8 cellular contexts compared by ENCODE assay signal in genomic region chr9:121651295-121652036, GRCh38. TPM values are rescaled to one million over a fixed set of nuclear protein-coding genes. Genes with fewer than 3 reads are reported as not detected.
DNase-seq lines count a peak whose midpoint lies in the region; ATAC-seq, FAIRE-seq and TF ChIP-seq lines count a peak whose summit lies in the region.

Gene DAB2IP, plus strand, starts transcription at chr9:121651634. Its CDS starts 142 bp downstream, at chr9:121651776.

- H3K9me3 ChIP-seq in SK-N-MC (ENCODE audit: low read depth, low read length): no peaks in the 10 kb centered on the region
- no peaks in the 10 kb centered on the region for H3K9me3 ChIP-seq in mucosa of stomach (ENCODE audit: control insufficient read depth, low read length)
- no peaks in the 10 kb centered on the region for H3K9me3 ChIP-seq in upper lobe of left lung

- H3K27ac ChIP-seq in SK-N-MC (peak within 1 kb of the TSS; percentile 67), upper lobe of left lung (peak within 1 kb of the TSS; percentile 56 to 75 (median 69))

- peaks cover 14% of the 10 kb centered on the region for H3K4me1 Mint-ChIP-seq in activated naive CD4-positive, alpha-beta T cell treated with anti-CD3 and anti-CD28 coated beads, Interleukin-2, amount 50 U/mL, for 24 hours

- TF ChIP-seq CTCF in upper lobe of left lung (IDR thresholded peaks at IDR 0.05): no peak

- no peaks in the 10 kb centered on the region for H3K36me3 Mint-ChIP-seq in activated naive CD4-positive, alpha-beta T cell treated with anti-CD3 and anti-CD28 coated beads, Interleukin-2, amount 50 U/mL, for 24 hours

- peaks cover 4% of the 10 kb centered on the region; the same call in 1 of the 2 replicates for H3K36me3 ChIP-seq in SK-N-MC (ENCODE audit: insufficient read depth, low read length)
- H3K36me3 ChIP-seq in mucosa of stomach (ENCODE audit: control insufficient read depth, insufficient read depth, low read length): no peaks in the 10 kb centered on the region
- H3K36me3 ChIP-seq in upper lobe of left lung: no peaks in the 10 kb centered on the region

- peak within 1 kb of the TSS; percentile 56 for H3K4me3 Mint-ChIP-seq in activated naive CD4-positive, alpha-beta T cell treated with anti-CD3 and anti-CD28 coated beads, Interleukin-2, amount 50 U/mL, for 24 hours

- H3K27me3 ChIP-seq in mucosa of stomach (ENCODE audit: control insufficient read depth, insufficient read depth, low read length): no peaks in the 10 kb centered on the region
- H3K27me3 ChIP-seq in upper lobe of left lung: peaks cover 0 to 7% (median 3%) of the 10 kb centered on the region in 4 donors

- peak; percentile 45 for ATAC-seq in esophagus mucosa
- ATAC-seq in upper lobe of left lung (ENCODE audit: low FRiP score in 2 of 2): peak in 1 of 2 donors; percentile 73

- TF ChIP-seq POLR2A in upper lobe of left lung (IDR thresholded peaks at IDR 0.05): peak in 1 of 4 donors; percentile 27

- H3K27me3 Mint-ChIP-seq in activated naive CD4-positive, alpha-beta T cell treated with anti-CD3 and anti-CD28 coated beads, Interleukin-2, amount 50 U/mL, for 24 hours: peaks cover 44% of the 10 kb centered on the region

- no peak for DNase-seq in activated naive CD4-positive, alpha-beta T cell treated with anti-CD3 and anti-CD28 coated beads, Interleukin-2, amount 50 U/mL, for 16 hours
- DNase-seq in SK-N-MC (ENCODE audit: low read depth, low spot score) (no peak), upper lobe of left lung (peak; percentile 48 to 91), GM19238 (ENCODE audit: insufficient read length, low spot score) (no peak), GM19239 (ENCODE audit: insufficient read length, low spot score) (no peak)

- TF ChIP-seq EP300 in upper lobe of left lung (IDR thresholded peaks at IDR 0.05): no peak

- no peak for FAIRE-seq in GM19239 (lab: Jason Lieb, UNC)

- no peaks in the 10 kb centered on the region for H3K9me3 Mint-ChIP-seq in activated naive CD4-positive, alpha-beta T cell treated with anti-CD3 and anti-CD28 coated beads, Interleukin-2, amount 50 U/mL, for 24 hours

- H3K4me1 ChIP-seq in mucosa of stomach (ENCODE audit: control insufficient read depth, insufficient read depth, low read length) (peaks cover 45% of the 10 kb centered on the region), upper lobe of left lung (peaks cover 26 to 41% (median 28%) of the 10 kb centered on the region in 4 donors)

- peak within 1 kb of the TSS; percentile 94 for H3K4me3 ChIP-seq in SK-N-MC
- peak within 1 kb of the TSS; percentile 76 for H3K4me3 ChIP-seq in mucosa of stomach (ENCODE audit: low read length)
- peak within 1 kb of the TSS; percentile 41 to 66 (median 56) for H3K4me3 ChIP-seq in upper lobe of left lung

- 1 to 8% methylated on average over 17 to 28 of the region's 79 CpGs for WGBS in upper lobe of left lung, 2 donors

- H3K9ac ChIP-seq in SK-N-MC (ENCODE audit: insufficient read length) (peak within 1 kb of the TSS; percentile 82), mucosa of stomach (ENCODE audit: low read length) (peak within 1 kb of the TSS; percentile 88)

- no peak within 1 kb of the TSS for H3K27ac Mint-ChIP-seq in activated naive CD4-positive, alpha-beta T cell treated with anti-CD3 and anti-CD28 coated beads, Interleukin-2, amount 50 U/mL, for 24 hours

RNA-seq across cellular contexts. Expression of gene DAB2IP, which starts in this region (rescaled TPM):
- total RNA-seq in esophagus mucosa (46.0 TPM), upper lobe of left lung (10 to 100 TPM; 61.8 to 98.0 (median 77.2) TPM)

Comparison
In these comparisons a context has a peak if more than half of its experiments do, and no peak if none do; other contexts are left out.
1. DNase-seq: peak in upper lobe of left lung (2 of 2); none in activated naive CD4-positive, alpha-beta T cell treated with anti-CD3 and anti-CD28 coated beads, Interleukin-2, amount 50 U/mL, for 16 hours (single experiment), SK-N-MC (single experiment), GM19238 (single experiment) and GM19239 (single experiment).
2. Peak in every context shown above with its lines, with median percentiles within 50 percentile points of each other: H3K4me3 ChIP-seq.